ENCODE assay signal across 8 cellular contexts in genomic region chr20:5402903-5403531, GRCh38.
DNase-seq lines count a peak whose midpoint lies in the region; ATAC-seq and TF ChIP-seq lines count a peak whose summit lies in the region.

No MANE protein-coding gene starts in this region.

- no peak overlapping the region for H3K27ac ChIP-seq in PC-9
- H3K27ac ChIP-seq in uterus, result no peak overlapping the region

- H3K9me3 ChIP-seq in PC-9 (ENCODE audit: insufficient read depth, low read depth) (no peaks in the 10 kb centered on the region), uterus (no peaks in the 10 kb centered on the region)

- no peaks in the 10 kb centered on the region for H3F3A ChIP-seq in PC-9 (ENCODE audit: insufficient read depth, low read depth)

- H3K36me3 ChIP-seq in PC-9 (ENCODE audit: low read depth), result no peaks in the 10 kb centered on the region
- H3K36me3 ChIP-seq in uterus, result no peaks in the 10 kb centered on the region

- peak; percentile 70 for TF ChIP-seq CTCF in PC-9 (conservative IDR thresholded peaks at IDR 0.05)
- peak; percentile 52 for TF ChIP-seq CTCF in fibroblast of mammary gland (conservative IDR thresholded peaks at IDR 0.05; ENCODE audit: control insufficient read depth, insufficient read depth, low read depth, low read length)
- TF ChIP-seq CTCF in uterus (IDR thresholded peaks at IDR 0.05), result no peak

- CTCF ChIA-PET in PC-9 (lab: Charles Lee), result no interaction called here

- no peak overlapping the region for H2AFZ ChIP-seq in PC-9

- H3K27me3 ChIP-seq in PC-9 (ENCODE audit: insufficient read depth, low read depth) (peaks cover 6% of the 10 kb centered on the region), uterus (no peaks in the 10 kb centered on the region)

- H4K20me1 ChIP-seq in PC-9 (ENCODE audit: insufficient read depth), result no peaks in the 10 kb centered on the region

- H3K79me2 ChIP-seq in PC-9 (ENCODE audit: low read depth), result no peaks in the 10 kb centered on the region

- DNase-seq in A172 (ENCODE audit: low spot score), result peak; percentile 12
- peak; percentile 38 for DNase-seq in EL
- peak in 1 of 2 experiments; percentile 17 for DNase-seq in PC-9
- DNase-seq in fibroblast of mammary gland (ENCODE audit: low read depth), result peak; percentile 11
- no peak for DNase-seq in uterus
- no peak for DNase-seq in NCI-H1436 (lab: John Stamatoyannopoulos, UW)

- no TSS peak for BruUV-seq in PC-9 (replicated peaks; lab: Mats Ljungman, UMichigan)

- TF ChIP-seq POLR2A in uterus (IDR thresholded peaks at IDR 0.05), result no peak

- no peaks in the 10 kb centered on the region for H3K4me1 ChIP-seq in PC-9 (replicated peaks; ENCODE audit: insufficient read depth)
- no peaks in the 10 kb centered on the region for H3K4me1 ChIP-seq in uterus

- H3K4me2 ChIP-seq in PC-9, result no peak overlapping the region

- POLR2A ChIA-PET in PC-9 (lab: Charles Lee; ENCODE audit: unreplicated experiment), result no interaction called here

- intact Hi-C loops in PC-9 (cut with micrococcal nuclease; ENCODE audit: unreplicated experiment), result no loop called here
- intact Hi-C loops in uterus (cut with DNase I; ENCODE audit: low total_unique reads), result no loop called here

- peak; percentile 66 for ATAC-seq in HG02884 (IDR thresholded peaks at IDR 0.05; ENCODE audit: unreplicated experiment)
- no peak for ATAC-seq in HG03097 (IDR thresholded peaks at IDR 0.05; ENCODE audit: low FRiP score, unreplicated experiment)

- H3K9me2 ChIP-seq in PC-9 (ENCODE audit: insufficient read depth), result no peaks in the 10 kb centered on the region

- H3K4me3 ChIP-seq in PC-9 (no peak overlapping the region), fibroblast of mammary gland (ENCODE audit: control insufficient read depth, low read depth, low read length) (no peak overlapping the region), uterus (no peak overlapping the region)

Comparison
In these comparisons a context has a peak if more than half of its experiments do, and no peak if none do; other contexts are left out.
1. DNase-seq: peak in A172 (single experiment), EL (single experiment) and fibroblast of mammary gland (single experiment); none in uterus (0 of 2) and NCI-H1436 (single experiment).
2. CTCF ChIP-seq: peak in PC-9 (single experiment) and fibroblast of mammary gland (single experiment); none in uterus (0 of 4).